Comparison of ENCODE assay signal across 14 cellular contexts in genomic region chr14:64747327-64747726, GRCh38. TPM values are rescaled to one million over a fixed set of nuclear protein-coding genes. Genes with fewer than 3 reads are reported as not detected.
DNase-seq lines count a peak whose midpoint lies in the region; ATAC-seq and TF ChIP-seq lines count a peak whose summit lies in the region.
"Had no signal": no experiment of that assay in that cellular context is flagged by ENCODE, and none has a peak within 500 bp of the region (broad histone marks: within the 10 kb centered on the region; RNA-seq: fewer than 3 reads in every experiment).

No MANE protein-coding gene starts in this region.

- H3K9me3 Mint-ChIP-seq in CD4-positive, alpha-beta memory T cell: peaks cover 0 to 5% (median 0%) of the 10 kb centered on the region in 8 donors
- no peaks in the 10 kb centered on the region for H3K9me3 Mint-ChIP-seq in activated CD4-positive, alpha-beta memory T cell treated with anti-CD3 and anti-CD28 coated beads, Interleukin-2, amount 10 ng/mL, durations not matched to agents 7 days and 5 days
- H3K9me3 Mint-ChIP-seq in natural killer cell (no peaks in the 10 kb centered on the region), glutamatergic neuron (ENCODE audit: unreplicated experiment) (peaks cover 4% of the 10 kb centered on the region)
- H3K9me3 Mint-ChIP-seq: IgD-negative memory B cell had no signal

- H3K36me3 Mint-ChIP-seq in CD4-positive, alpha-beta memory T cell: peaks cover 28 to 44% of the 10 kb centered on the region in 2 donors
- H3K36me3 Mint-ChIP-seq in activated CD4-positive, alpha-beta memory T cell treated with anti-CD3 and anti-CD28 coated beads, Interleukin-2, amount 10 ng/mL, durations not matched to agents 7 days and 5 days (ENCODE audit: low read depth): peaks cover 49% of the 10 kb centered on the region
- H3K36me3 Mint-ChIP-seq in natural killer cell (peaks cover 7% of the 10 kb centered on the region), glutamatergic neuron (ENCODE audit: unreplicated experiment) (peaks cover 4% of the 10 kb centered on the region)
- H3K36me3 Mint-ChIP-seq: IgD-negative memory B cell had no signal

- peaks cover 28 to 47% (median 35%) of the 10 kb centered on the region in 4 donors for H3K4me1 Mint-ChIP-seq in CD4-positive, alpha-beta memory T cell
- peaks cover 39% of the 10 kb centered on the region for H3K4me1 Mint-ChIP-seq in activated CD4-positive, alpha-beta memory T cell treated with anti-CD3 and anti-CD28 coated beads, Interleukin-2, amount 10 ng/mL, durations not matched to agents 7 days and 5 days
- peaks cover 26 to 46% of the 10 kb centered on the region in 2 donors for H3K4me1 Mint-ChIP-seq in natural killer cell
- peaks cover 4% of the 10 kb centered on the region for H3K4me1 Mint-ChIP-seq in glutamatergic neuron (ENCODE audit: low read depth, unreplicated experiment)
- H3K4me1 Mint-ChIP-seq: IgD-negative memory B cell had no signal

- H3K4me1 ChIP-seq in CD4-positive, alpha-beta memory T cell (ENCODE audit: insufficient read depth, low read length): peaks cover 29% of the 10 kb centered on the region
- H3K4me1 ChIP-seq in tibial nerve: peaks cover 0 to 21% (median 19%) of the 10 kb centered on the region in 4 donors
- H3K4me1 ChIP-seq: Peyer's patch had no signal

- TF ChIP-seq POLR2A in tibial nerve (IDR thresholded peaks at IDR 0.05): no peak

- 73 to 81% methylated on average over 4 to 5 of the region's 5 CpGs for WGBS in tibial nerve, 2 donors

- H3K4me3 ChIP-seq in CD4-positive, alpha-beta memory T cell (ENCODE audit: low read length in 2 of 2): no peak overlapping the region
- H3K4me3 ChIP-seq in tibial nerve: no peak overlapping the region
- H3K4me3 ChIP-seq: Peyer's patch had no signal

- no peaks in the 10 kb centered on the region for H3K36me3 ChIP-seq in CD4-positive, alpha-beta memory T cell (ENCODE audit: insufficient read depth, low read length)
- peaks cover 0 to 68% (median 0%) of the 10 kb centered on the region in 3 donors for H3K36me3 ChIP-seq in tibial nerve

- no peak for TF ChIP-seq EP300 in tibial nerve (IDR thresholded peaks at IDR 0.05)

- ATAC-seq in natural killer cell: peak in 2 of 3 donors; percentile 39 to 55
- ATAC-seq in HG02852 (IDR thresholded peaks at IDR 0.05; ENCODE audit: unreplicated experiment): no peak

- H3K9me3 ChIP-seq in CD4-positive, alpha-beta memory T cell (ENCODE audit: control insufficient read depth in 1 of 2, low read length in 2 of 2): no peaks in the 10 kb centered on the region
- no peaks in the 10 kb centered on the region for H3K9me3 ChIP-seq in tibial nerve
- H3K9me3 ChIP-seq: Peyer's patch had no signal

- DNase-seq in CD4-positive, alpha-beta memory T cell: peak in 1 of 5 donors; percentile 56
- DNase-seq in activated CD4-positive, alpha-beta memory T cell treated with anti-CD3 and anti-CD28 coated beads, Interleukin-2, amount 10 ng/mL, durations not matched to agents 7 days and 5 days: peak; percentile 42
- no peak for DNase-seq in natural killer cell
- no peak for DNase-seq in tibial nerve (ENCODE audit: low spot score in 2 of 2)
- no peak for DNase-seq in cerebellum (ENCODE audit: low spot score)
- DNase-seq in glutamatergic neuron: no peak
- DNase-seq: H7, NCI-H1417 treated with DMSO at 0.1 percent for 48 hours, NCI-H2029 treated with DMSO at 0.1 percent for 48 hours, NCI-H510A, Peyer's patch, SHP77 had no signal

- H3K27me3 ChIP-seq in CD4-positive, alpha-beta memory T cell (ENCODE audit: insufficient read depth, low read length): no peaks in the 10 kb centered on the region
- no peaks in the 10 kb centered on the region for H3K27me3 ChIP-seq in tibial nerve
- H3K27me3 ChIP-seq: Peyer's patch had no signal

- CTCF ChIA-PET in CD4-positive, alpha-beta memory T cell (lab: Charles Lee; ENCODE audit: partially characterized antibody): interaction anchor here (0.8 to 2.4 kb wide), 5 partner anchors 8 to 77 kb away, joined by 4 to 11 read pairs (median 4); partner anchors contain the start of gene PLEKHG3
- CTCF ChIA-PET in activated CD4-positive, alpha-beta memory T cell treated with anti-CD3 and anti-CD28 coated beads, Interleukin-2, amount 10 ng/mL, durations not matched to agents 7 days and 5 days (lab: Charles Lee): interaction anchor here (1.1 kb wide), 1 partner anchor 14 kb away, joined by 4 read pairs; no protein-coding TSS in a partner anchor

- intact Hi-C loops in CD4-positive, alpha-beta memory T cell (cut with micrococcal nuclease): no loop called here
- intact Hi-C loops in natural killer cell (cut with micrococcal nuclease): no loop called here

- peak overlapping the region in 6 of 7 donors; percentile 78 to 93 (median 87) for H3K27ac Mint-ChIP-seq in CD4-positive, alpha-beta memory T cell
- H3K27ac Mint-ChIP-seq in activated CD4-positive, alpha-beta memory T cell treated with anti-CD3 and anti-CD28 coated beads, Interleukin-2, amount 10 ng/mL, durations not matched to agents 7 days and 5 days: peak overlapping the region; percentile 63
- peak overlapping the region; percentile 70 to 73 for H3K27ac Mint-ChIP-seq in natural killer cell
- no peak overlapping the region for H3K27ac Mint-ChIP-seq in glutamatergic neuron (ENCODE audit: unreplicated experiment)
- H3K27ac Mint-ChIP-seq: IgD-negative memory B cell had no signal

- no peak overlapping the region for H3K27ac ChIP-seq in CD4-positive, alpha-beta memory T cell (ENCODE audit: low read depth, low read length)
- peak overlapping the region in 3 of 4 donors; percentile 21 to 85 (median 79) for H3K27ac ChIP-seq in tibial nerve
- H3K27ac ChIP-seq: Peyer's patch had no signal

- H3K27me3 Mint-ChIP-seq in CD4-positive, alpha-beta memory T cell: no peaks in the 10 kb centered on the region
- H3K27me3 Mint-ChIP-seq in activated CD4-positive, alpha-beta memory T cell treated with anti-CD3 and anti-CD28 coated beads, Interleukin-2, amount 10 ng/mL, durations not matched to agents 7 days and 5 days: no peaks in the 10 kb centered on the region
- H3K27me3 Mint-ChIP-seq in natural killer cell (ENCODE audit: low read depth in 2 of 2): no peaks in the 10 kb centered on the region
- H3K27me3 Mint-ChIP-seq in glutamatergic neuron (ENCODE audit: unreplicated experiment): no peaks in the 10 kb centered on the region
- H3K27me3 Mint-ChIP-seq: IgD-negative memory B cell had no signal

- H3K4me3 Mint-ChIP-seq in CD4-positive, alpha-beta memory T cell: peak overlapping the region in 1 of 8 donors; percentile 30
- H3K4me3 Mint-ChIP-seq in activated CD4-positive, alpha-beta memory T cell treated with anti-CD3 and anti-CD28 coated beads, Interleukin-2, amount 10 ng/mL, durations not matched to agents 7 days and 5 days: no peak overlapping the region
- no peak overlapping the region for H3K4me3 Mint-ChIP-seq in natural killer cell
- H3K4me3 Mint-ChIP-seq in glutamatergic neuron (ENCODE audit: unreplicated experiment): no peak overlapping the region
- H3K4me3 Mint-ChIP-seq: IgD-negative memory B cell had no signal

- TF ChIP-seq CTCF in natural killer cell (IDR thresholded peaks at IDR 0.05): no peak
- TF ChIP-seq CTCF in tibial nerve (IDR thresholded peaks at IDR 0.05): no peak
- TF ChIP-seq CTCF in glutamatergic neuron (IDR thresholded peaks at IDR 0.05; ENCODE audit: partially characterized antibody, unreplicated experiment): no peak

- POLR2A ChIA-PET in CD4-positive, alpha-beta memory T cell (lab: Charles Lee; ENCODE audit: partially characterized antibody): interaction anchor here (0.8 to 2.8 kb wide), 7 partner anchors 9 to 42 kb away, joined by 3 to 11 read pairs (median 7); partner anchors contain the start of gene PLEKHG3
- POLR2A ChIA-PET in activated CD4-positive, alpha-beta memory T cell treated with anti-CD3 and anti-CD28 coated beads, Interleukin-2, amount 10 ng/mL, durations not matched to agents 7 days and 5 days (lab: Charles Lee): interaction anchor here (1.0 to 3.1 kb wide), 5 partner anchors 25 to 51 kb away, joined by 3 to 12 read pairs (median 3); no protein-coding TSS in a partner anchor

RNA-seq across cellular contexts. Expression of gene PLEKHG3, which starts 43.1 kb away (rescaled TPM):
- total RNA-seq in CD4-positive, alpha-beta memory T cell: 10 to 100 TPM; 53.3 to 56.5 TPM
- polyA plus RNA-seq in CD4-positive, alpha-beta memory T cell: 10 to 100 TPM; 10.8 to 62.6 TPM
- total RNA-seq in activated CD4-positive, alpha-beta memory T cell treated with anti-CD3 and anti-CD28 coated beads, Interleukin-2, amount 10 ng/mL, durations not matched to agents 7 days and 5 days: 100 to 1,000 TPM; 126 to 133 TPM
- total RNA-seq in natural killer cell (100 to 1,000 TPM; 184 to 285 (median 225) TPM), tibial nerve (10 to 100 TPM; 33.3 to 73.9 (median 63.1) TPM), cerebellum (5.9 TPM), glutamatergic neuron (ENCODE audit: unreplicated experiment) (10.1 TPM)
